In genomic region chr14:68365228-68365627, GRCh38 we compare ENCODE assay signal across 8 cellular contexts.
DNase-seq lines count a peak whose midpoint lies in the region; FAIRE-seq and TF ChIP-seq lines count a peak whose summit lies in the region.

No MANE protein-coding gene starts in this region.

- H3K4me1 Mint-ChIP-seq in activated CD4-positive, alpha-beta T cell treated with anti-CD3 and anti-CD28 coated beads, Interleukin-2, amount 10 ng/mL, durations not matched to agents 7 days and 5 days, result peaks cover 25% of the 10 kb centered on the region

- H3K4me3 ChIP-seq in SU-DHL-6 (ENCODE audit: insufficient read depth, low read length, poor library complexity, severe bottlenecking) (no peak overlapping the region), foreskin fibroblast (ENCODE audit: low read depth in 1 of 2, low read length in 2 of 2) (no peak overlapping the region), skin epidermis (no peak overlapping the region), kidney (ENCODE audit: low read length in 2 of 2) (no peak overlapping the region)

- H3K4me1 ChIP-seq in kidney (ENCODE audit: control insufficient read depth in 1 of 2, insufficient read depth in 1 of 2, low read depth in 1 of 2, low read length in 2 of 2), result peaks cover 8 to 18% of the 10 kb centered on the region in 2 donors

- no peaks in the 10 kb centered on the region for H3K79me2 ChIP-seq in SU-DHL-6 (ENCODE audit: insufficient read depth, low read length)

- peaks cover 5% of the 10 kb centered on the region for H3K9me3 Mint-ChIP-seq in activated CD4-positive, alpha-beta T cell treated with anti-CD3 and anti-CD28 coated beads, Interleukin-2, amount 10 ng/mL, durations not matched to agents 7 days and 5 days

- CTCF ChIA-PET in activated CD4-positive, alpha-beta T cell treated with anti-CD3 and anti-CD28 coated beads, Interleukin-2, amount 10 ng/mL, durations not matched to agents 7 days and 5 days (lab: Charles Lee), result no interaction called here

- no peak overlapping the region for H3K4me3 Mint-ChIP-seq in activated CD4-positive, alpha-beta T cell treated with anti-CD3 and anti-CD28 coated beads, Interleukin-2, amount 10 ng/mL, durations not matched to agents 7 days and 5 days

- H2AFZ ChIP-seq in SU-DHL-6 (ENCODE audit: low read depth, low read length, severe bottlenecking), result no peak overlapping the region

- H3K9ac ChIP-seq in SU-DHL-6 (ENCODE audit: low read length), result no peak overlapping the region
- no peak overlapping the region for H3K9ac ChIP-seq in kidney (ENCODE audit: low read length in 2 of 2)

- no peak for FAIRE-seq in kidney (lab: Jason Lieb, UNC)

- peaks cover 2% of the 10 kb centered on the region for H3K36me3 Mint-ChIP-seq in activated CD4-positive, alpha-beta T cell treated with anti-CD3 and anti-CD28 coated beads, Interleukin-2, amount 10 ng/mL, durations not matched to agents 7 days and 5 days (ENCODE audit: low read depth)

- peak overlapping the region; percentile 22; the same call in 1 of the 2 replicates for H3K27ac ChIP-seq in SU-DHL-6 (ENCODE audit: low read depth, low read length)
- H3K27ac ChIP-seq in skin epidermis, result peak overlapping the region in 16 of 21 experiments; percentile 22 to 80 (median 62)
- H3K27ac ChIP-seq in kidney (ENCODE audit: low read depth in 2 of 2, low read length in 2 of 2), result peak overlapping the region in 1 of 2 donors; percentile 39

- no peaks in the 10 kb centered on the region for H3K36me3 ChIP-seq in SU-DHL-6 (ENCODE audit: low read length)
- no peaks in the 10 kb centered on the region for H3K36me3 ChIP-seq in kidney (ENCODE audit: control insufficient read depth in 1 of 2, insufficient read depth in 2 of 2, low read length in 2 of 2)

- no peaks in the 10 kb centered on the region for H3K9me3 ChIP-seq in SU-DHL-6 (ENCODE audit: insufficient read depth, low read length)
- no peaks in the 10 kb centered on the region for H3K9me3 ChIP-seq in kidney (ENCODE audit: control insufficient read depth in 1 of 2, low read length in 2 of 2)

- DNase-seq in EL (peak; percentile 74), foreskin fibroblast (peak; percentile 25 to 52), NCI-H524 treated with DMSO at 0.1 percent for 48 hours (lab: John Stamatoyannopoulos, UW) (no peak), NCI-H1105 treated with DMSO at 0.1 percent for 48 hours (lab: John Stamatoyannopoulos, UW) (no peak), kidney (no peak)
- no peak for DNase-seq in activated CD4-positive, alpha-beta T cell treated with anti-CD3 and anti-CD28 coated beads, Interleukin-2, amount 10 ng/mL, durations not matched to agents 7 days and 5 days

- H3K27ac Mint-ChIP-seq in activated CD4-positive, alpha-beta T cell treated with anti-CD3 and anti-CD28 coated beads, Interleukin-2, amount 10 ng/mL, durations not matched to agents 7 days and 5 days, result no peak overlapping the region

- no peaks in the 10 kb centered on the region for H3K27me3 ChIP-seq in SU-DHL-6 (ENCODE audit: low read length)

- peaks cover 22% of the 10 kb centered on the region; the same call in 1 of the 2 replicates for H3F3A ChIP-seq in SU-DHL-6 (ENCODE audit: insufficient read depth)

- no peak overlapping the region for H3K4me2 ChIP-seq in SU-DHL-6 (ENCODE audit: low read depth, low read length, poor library complexity, severe bottlenecking)

- no peaks in the 10 kb centered on the region for H4K20me1 ChIP-seq in SU-DHL-6 (ENCODE audit: low read depth, low read length)

- H3K27me3 Mint-ChIP-seq in activated CD4-positive, alpha-beta T cell treated with anti-CD3 and anti-CD28 coated beads, Interleukin-2, amount 10 ng/mL, durations not matched to agents 7 days and 5 days, result no peaks in the 10 kb centered on the region

- POLR2A ChIA-PET in activated CD4-positive, alpha-beta T cell treated with anti-CD3 and anti-CD28 coated beads, Interleukin-2, amount 10 ng/mL, durations not matched to agents 7 days and 5 days (lab: Charles Lee), result no interaction called here

- intact Hi-C loops in kidney (cut with DNase I), result no loop called here

- TF ChIP-seq CTCF in SU-DHL-6 (IDR thresholded peaks at IDR 0.05; ENCODE audit: insufficient read depth, low read length, poor library complexity, severe bottlenecking) (no peak), foreskin fibroblast (IDR thresholded peaks at IDR 0.05; ENCODE audit: low read depth, low read length) (no peak), kidney (IDR thresholded peaks at IDR 0.05; ENCODE audit: borderline replicate concordance, extremely low read depth, insufficient read depth) (no peak)

- H3K9me2 ChIP-seq in SU-DHL-6 (replicated peaks; ENCODE audit: insufficient read depth, low read length), result no peaks in the 10 kb centered on the region

Comparison
In these comparisons a context has a peak if more than half of its experiments do, and no peak if none do; other contexts are left out.
1. DNase-seq: peak in EL (single experiment) and foreskin fibroblast (2 of 2); none in NCI-H524 treated with DMSO at 0.1 percent for 48 hours (single experiment), NCI-H1105 treated with DMSO at 0.1 percent for 48 hours (single experiment), kidney (single experiment) and activated CD4-positive, alpha-beta T cell treated with anti-CD3 and anti-CD28 coated beads, Interleukin-2, amount 10 ng/mL, durations not matched to agents 7 days and 5 days (single experiment).